ENCODE assay signal across 21 cellular contexts in genomic region chr16:58614860-58615259, GRCh38. TPM values are rescaled to one million over a fixed set of nuclear protein-coding genes. Genes with fewer than 3 reads are reported as not detected.
DNase-seq lines count a peak whose midpoint lies in the region; ATAC-seq and TF ChIP-seq lines count a peak whose summit lies in the region.
"Had no signal": no experiment of that assay in that cellular context is flagged by ENCODE, and none has a peak within 500 bp of the region (broad histone marks: within the 10 kb centered on the region; RNA-seq: fewer than 3 reads in every experiment).

No MANE protein-coding gene starts in this region.

- no peak overlapping the region for H3K4me3 ChIP-seq in choroid plexus epithelial cell (ENCODE audit: low read depth, low read length)
- H3K4me3 ChIP-seq: SJSA1 had no signal

- TF ChIP-seq CTCF in RWPE1 (conservative IDR thresholded peaks at IDR 0.05; ENCODE audit: low read depth) (no peak), choroid plexus epithelial cell (conservative IDR thresholded peaks at IDR 0.05; ENCODE audit: low read depth, low read length) (peak; percentile 15), osteocyte (IDR thresholded peaks at IDR 0.05) (no peak), GM20000 (IDR thresholded peaks at IDR 0.05; ENCODE audit: extremely low read depth, missing control alignments) (no peak)

- H3K4me3 Mint-ChIP-seq in activated CD4-positive, alpha-beta memory T cell treated with anti-CD3 and anti-CD28 coated beads for 36 hours, result no peak overlapping the region
- no peak overlapping the region for H3K4me3 Mint-ChIP-seq in activated CD4-positive, alpha-beta memory T cell treated with anti-CD3 and anti-CD28 coated beads, Interleukin-2, amount 10 ng/mL, durations not matched to agents 7 days and 5 days
- H3K4me3 Mint-ChIP-seq in osteocyte (ENCODE audit: unreplicated experiment), result no peak overlapping the region

- POLR2A ChIA-PET in activated CD4-positive, alpha-beta memory T cell treated with anti-CD3 and anti-CD28 coated beads for 36 hours (lab: Charles Lee), result interaction anchor here (1.1 kb wide), 1 partner anchor 14 kb away, joined by 3 read pairs; no protein-coding TSS in a partner anchor
- POLR2A ChIA-PET in activated CD4-positive, alpha-beta memory T cell treated with anti-CD3 and anti-CD28 coated beads, Interleukin-2, amount 10 ng/mL, durations not matched to agents 7 days and 5 days (lab: Charles Lee), result no interaction called here
- POLR2A ChIA-PET in RWPE1 (lab: Yijun Ruan, JAX; ENCODE audit: low non-redundant PET), result no interaction called here

- H3K36me3 Mint-ChIP-seq in activated CD4-positive, alpha-beta memory T cell treated with anti-CD3 and anti-CD28 coated beads for 36 hours, result peaks cover 22% of the 10 kb centered on the region
- peaks cover 40% of the 10 kb centered on the region for H3K36me3 Mint-ChIP-seq in activated CD4-positive, alpha-beta memory T cell treated with anti-CD3 and anti-CD28 coated beads, Interleukin-2, amount 10 ng/mL, durations not matched to agents 7 days and 5 days (ENCODE audit: low read depth)
- H3K36me3 Mint-ChIP-seq in osteocyte (ENCODE audit: unreplicated experiment), result peaks cover 10% of the 10 kb centered on the region

- no peaks in the 10 kb centered on the region for H3K9me3 Mint-ChIP-seq in activated CD4-positive, alpha-beta memory T cell treated with anti-CD3 and anti-CD28 coated beads for 36 hours
- no peaks in the 10 kb centered on the region for H3K9me3 Mint-ChIP-seq in activated CD4-positive, alpha-beta memory T cell treated with anti-CD3 and anti-CD28 coated beads, Interleukin-2, amount 10 ng/mL, durations not matched to agents 7 days and 5 days
- H3K9me3 Mint-ChIP-seq in osteocyte (ENCODE audit: unreplicated experiment), result no peaks in the 10 kb centered on the region

- intact Hi-C loops in activated CD4-positive, alpha-beta memory T cell treated with anti-CD3 and anti-CD28 coated beads for 36 hours (cut with micrococcal nuclease), result loop anchor here (1.0 kb wide), 1 partner anchor 15 kb away; no protein-coding TSS in a partner anchor

- CTCF ChIA-PET in activated CD4-positive, alpha-beta memory T cell treated with anti-CD3 and anti-CD28 coated beads for 36 hours (lab: Charles Lee), result interaction anchor here (1.1 kb wide), 1 partner anchor 143 kb away, joined by 3 read pairs; no protein-coding TSS in a partner anchor
- CTCF ChIA-PET in activated CD4-positive, alpha-beta memory T cell treated with anti-CD3 and anti-CD28 coated beads, Interleukin-2, amount 10 ng/mL, durations not matched to agents 7 days and 5 days (lab: Charles Lee), result interaction anchor here (1.6 kb wide), 1 partner anchor 141 kb away, joined by 4 read pairs; no protein-coding TSS in a partner anchor
- CTCF ChIA-PET in RWPE1 (lab: Yijun Ruan, JAX), result interaction anchor here (0.6 to 0.7 kb wide), 2 partner anchors 68 to 277 kb away, joined by 3 read pairs; no protein-coding TSS in a partner anchor

- H3K27ac ChIP-seq in RWPE1, result peak overlapping the region; percentile 37; the same call in 1 of the 2 replicates
- H3K27ac ChIP-seq: SJSA1 had no signal

- no peak for ATAC-seq in GM19324 (IDR thresholded peaks at IDR 0.05; ENCODE audit: low FRiP score, unreplicated experiment)

- no peak for DNase-seq in activated CD4-positive, alpha-beta memory T cell treated with anti-CD3 and anti-CD28 coated beads for 36 hours
- no peak for DNase-seq in activated CD4-positive, alpha-beta memory T cell treated with anti-CD3 and anti-CD28 coated beads, Interleukin-2, amount 10 ng/mL, durations not matched to agents 7 days and 5 days
- DNase-seq in RWPE1 (ENCODE audit: low spot score), result no peak
- DNase-seq in choroid plexus epithelial cell (ENCODE audit: low read depth), result no peak
- no peak for DNase-seq in osteocyte (ENCODE audit: extremely low spot score, unreplicated experiment)
- no peak for DNase-seq in cortex of kidney (lab: John Stamatoyannopoulos, UW)
- DNase-seq in GM20000 (ENCODE audit: low spot score), result no peak
- DNase-seq: 8988T; C1 segment of cervical spinal cord; COR-L47; DMS79; KG1; NCI-H1092; NCI-H1694; NCI-H2107; NCI-H526 treated with DMSO at 0.1 percent for 48 hours; NK-92 treated with Interleukin-12 subunit alpha and Interleukin-12 subunit beta, amount 100 ng/mL, for 24 hours; OCI-M1; RPMI8226 had no signal

- no peaks in the 10 kb centered on the region for H3K27me3 Mint-ChIP-seq in activated CD4-positive, alpha-beta memory T cell treated with anti-CD3 and anti-CD28 coated beads for 36 hours
- H3K27me3 Mint-ChIP-seq in activated CD4-positive, alpha-beta memory T cell treated with anti-CD3 and anti-CD28 coated beads, Interleukin-2, amount 10 ng/mL, durations not matched to agents 7 days and 5 days, result no peaks in the 10 kb centered on the region
- no peaks in the 10 kb centered on the region for H3K27me3 Mint-ChIP-seq in osteocyte (ENCODE audit: unreplicated experiment)

- peaks cover 21% of the 10 kb centered on the region for H3K4me1 Mint-ChIP-seq in activated CD4-positive, alpha-beta memory T cell treated with anti-CD3 and anti-CD28 coated beads for 36 hours (ENCODE audit: low read depth)
- peaks cover 13% of the 10 kb centered on the region for H3K4me1 Mint-ChIP-seq in activated CD4-positive, alpha-beta memory T cell treated with anti-CD3 and anti-CD28 coated beads, Interleukin-2, amount 10 ng/mL, durations not matched to agents 7 days and 5 days
- H3K4me1 Mint-ChIP-seq in osteocyte (ENCODE audit: unreplicated experiment), result peaks cover 12% of the 10 kb centered on the region

- peak overlapping the region; percentile 60 for H3K27ac Mint-ChIP-seq in activated CD4-positive, alpha-beta memory T cell treated with anti-CD3 and anti-CD28 coated beads for 36 hours
- H3K27ac Mint-ChIP-seq in activated CD4-positive, alpha-beta memory T cell treated with anti-CD3 and anti-CD28 coated beads, Interleukin-2, amount 10 ng/mL, durations not matched to agents 7 days and 5 days, result no peak overlapping the region
- peak overlapping the region; percentile 47 for H3K27ac Mint-ChIP-seq in osteocyte (ENCODE audit: unreplicated experiment)

RNA-seq across cellular contexts. Expression of gene CNOT1, which starts 14.8 kb away (rescaled TPM):
- 100 to 1,000 TPM; 230 to 242 TPM for total RNA-seq in activated CD4-positive, alpha-beta memory T cell treated with anti-CD3 and anti-CD28 coated beads for 36 hours
- total RNA-seq in activated CD4-positive, alpha-beta memory T cell treated with anti-CD3 and anti-CD28 coated beads, Interleukin-2, amount 10 ng/mL, durations not matched to agents 7 days and 5 days, result 100 to 1,000 TPM; 226 to 236 TPM
- total RNA-seq in osteocyte, result 122 and 131 TPM in 2 replicates
